In genomic region chrY:12423549-12424252, GRCh38 we compare ENCODE assay signal across 19 cellular contexts.
"Had no signal": no experiment of that assay in that cellular context is flagged by ENCODE, and none has a peak within 500 bp of the region (broad histone marks: within the 10 kb centered on the region; RNA-seq: fewer than 3 reads in every experiment).

No MANE protein-coding gene starts in this region.

- H3K4me3 ChIP-seq: MG63 had no signal

- H3K27me3 ChIP-seq: MG63 had no signal

- DNase-seq: Karpas-422, KBM-7, MG63, NCI-H1092, NCI-H1105 treated with DMSO at 0.1 percent for 48 hours, NCI-H1417 treated with DMSO at 0.1 percent for 48 hours, NCI-H146, NCI-H1694 treated with DMSO at 0.1 percent for 48 hours, NCI-H1930, NCI-H2081, NCI-H2227 treated with DMSO at 0.1 percent for 48 hours, NCI-H524, NCI-H69, NCI-H774, Right ventricle myocardium superior, RPMI8226, SK-N-SH had no signal

- H3K36me3 ChIP-seq: MG63 had no signal

- FAIRE-seq: HTR-8/SVneo, RCC 7860 had no signal
